In the genomic region with DNA sequence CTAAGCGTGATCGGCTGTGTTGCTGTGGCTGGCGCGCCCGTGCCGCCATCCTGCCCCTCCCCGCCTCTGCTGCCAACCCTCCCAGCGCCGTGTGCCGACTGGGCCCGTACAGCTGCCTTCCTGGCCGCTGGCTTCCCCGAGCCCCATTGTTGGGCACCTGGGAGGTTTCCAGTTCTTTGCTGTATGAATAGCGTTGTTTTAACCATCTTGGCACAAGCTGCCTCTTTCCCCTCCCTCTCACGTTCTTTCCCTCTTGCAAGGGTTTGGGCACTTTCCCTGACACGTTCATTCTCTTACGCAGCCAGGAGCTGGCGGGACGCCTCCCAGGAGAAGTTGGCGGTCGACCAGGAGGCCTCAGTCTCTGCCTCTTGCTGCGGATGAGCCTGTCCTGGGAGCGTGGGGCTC, we compare ENCODE assay signal across 9 cellular contexts. TPM values are rescaled to one million over a fixed set of nuclear protein-coding genes. Genes with fewer than 3 reads are reported as not detected.
A peak's percentile ranks its signal among the peaks of the same experiment; 100 is the strongest.
DNase-seq lines count a peak whose midpoint lies in the region; ATAC-seq, FAIRE-seq and TF ChIP-seq lines count a peak whose summit lies in the region.
"Had no signal": no experiment of that assay in that cellular context is flagged by ENCODE, and none has a peak within 500 bp of the region (broad histone marks: within the 10 kb centered on the region; RNA-seq: fewer than 3 reads in every experiment).

No MANE protein-coding gene starts in this region.

- POLR2A ChIA-PET in BJ (lab: Charles Lee): no interaction called here

- intact Hi-C loops in pancreas (cut with DNase I): no loop called here

- no peak for FAIRE-seq in pancreas (lab: Jason Lieb, UNC)

- peak overlapping the region; percentile 66 to 78 (median 70) for H3K27ac ChIP-seq in pancreas
- no peak overlapping the region for H3K27ac ChIP-seq in effector memory CD4-positive, alpha-beta T cell (ENCODE audit: insufficient read depth, low read length, poor library complexity, severe bottlenecking)

- DNase-seq in BJ (ENCODE audit: low read depth) (peak; percentile 31), NCI-H446 (lab: John Stamatoyannopoulos, UW) (peak; percentile 88 to 96), fibroblast of peridontal ligament (ENCODE audit: extremely low read depth) (peak; percentile 72), pancreas (peak in 5 of 6 donors; percentile 53 to 88 (median 77))
- DNase-seq in effector memory CD4-positive, alpha-beta T cell: no peak

- no peaks in the 10 kb centered on the region for H3K9me3 ChIP-seq in pancreas
- H3K9me3 ChIP-seq in effector memory CD4-positive, alpha-beta T cell (ENCODE audit: control insufficient read depth, low read length): no peaks in the 10 kb centered on the region

- H3K36me3 ChIP-seq in BJ (ENCODE audit: control insufficient read depth, insufficient read depth, low read length): no peaks in the 10 kb centered on the region
- no peaks in the 10 kb centered on the region for H3K36me3 ChIP-seq in pancreas
- no peaks in the 10 kb centered on the region for H3K36me3 ChIP-seq in effector memory CD4-positive, alpha-beta T cell (ENCODE audit: control insufficient read depth, insufficient read depth, low read length)

- H3K4me3 ChIP-seq in BJ (ENCODE audit: low read depth, low read length) (no peak overlapping the region), pancreas (no peak overlapping the region)
- no peak overlapping the region for H3K4me3 ChIP-seq in effector memory CD4-positive, alpha-beta T cell (ENCODE audit: insufficient read depth, low read depth, low read length, poor library complexity, severe bottlenecking)

- TF ChIP-seq CTCF in BJ (IDR thresholded peaks at IDR 0.05; ENCODE audit: insufficient read depth, low read depth, low read length) (no peak), pancreas (IDR thresholded peaks at IDR 0.05) (no peak)

- H3K27me3 ChIP-seq in BJ (ENCODE audit: control insufficient read depth, insufficient read depth, low read length) (peaks cover 2% of the 10 kb centered on the region), pancreas (no peaks in the 10 kb centered on the region)
- H3K27me3 ChIP-seq in effector memory CD4-positive, alpha-beta T cell (replicated peaks; ENCODE audit: control insufficient read depth, insufficient read depth, low read length, poor library complexity, severe bottlenecking): no peaks in the 10 kb centered on the region

- CTCF ChIA-PET in BJ (lab: Yijun Ruan, JAX): no interaction called here

- WGBS in pancreas, 2 donors: 37 to 38% methylated on average over 17 to 23 of the region's 23 CpGs

- no peaks in the 10 kb centered on the region for H3K4me1 ChIP-seq in pancreas
- no peaks in the 10 kb centered on the region for H3K4me1 ChIP-seq in effector memory CD4-positive, alpha-beta T cell (ENCODE audit: control insufficient read depth, insufficient read depth, low read length, poor library complexity, severe bottlenecking)

- ATAC-seq in pancreas: peak; percentile 66 to 78 (median 73)
- no peak for ATAC-seq in HG03469 (IDR thresholded peaks at IDR 0.05; ENCODE audit: unreplicated experiment)
- no peak for ATAC-seq in GM19463 (IDR thresholded peaks at IDR 0.05; ENCODE audit: unreplicated experiment)
- no peak for ATAC-seq in GM18858 (IDR thresholded peaks at IDR 0.05; ENCODE audit: unreplicated experiment)
- ATAC-seq: activated T-helper 17 cell treated with anti-CD3 and anti-CD28 coated beads, Interleukin-2, amount 50 U/mL, for 72 hours had no signal

RNA-seq across cellular contexts. Expression of gene RXRA, which starts 43.1 kb away (rescaled TPM):
- polyA plus RNA-seq in BJ (2011; rRNA removed) (6.8 and 12.0 TPM in 2 replicates), pancreas (10 to 100 TPM; 22.4 to 35.1 TPM)
- 13.8 and 14.1 TPM in 2 replicates for polyA minus RNA-seq in BJ (2011; rRNA and poly(A)+ RNA removed)
- 10 to 100 TPM; 20.2 to 34.1 (median 22.9) TPM for total RNA-seq in pancreas

Comparison
In these comparisons a context has a peak if more than half of its experiments do, and no peak if none do; other contexts are left out.
1. DNase-seq: peak in BJ (single experiment), NCI-H446 (2 of 2), fibroblast of peridontal ligament (single experiment) and pancreas (5 of 6); none in effector memory CD4-positive, alpha-beta T cell (0 of 3).
2. ATAC-seq: peak in pancreas (4 of 4); none in HG03469 (single experiment), GM19463 (single experiment) and GM18858 (single experiment).